1 cellular context compared by ENCODE assay signal in genomic region chr7:96322373-96322695, GRCh38.
A peak's percentile ranks its signal among the peaks of the same experiment; 100 is the strongest.
TF ChIP-seq lines count a peak whose summit lies in the region.

No MANE protein-coding gene starts in this region.

TF ChIP-seq in HepG2, 621 proteins besides CTCF, POLR2A, EP300 and RAD21 (continued from another document and continues in another):
- TF ChIP-seq ZNF296 (CRISPR knock-in tag; conservative IDR thresholded peaks at IDR 0.05) (no peak), HMGXB4 (CRISPR knock-in tag; IDR thresholded peaks at IDR 0.05; ENCODE audit: borderline replicate concordance in 1 of 2, low read depth in 1 of 2) (no peak), POGK (CRISPR knock-in tag; conservative IDR thresholded peaks at IDR 0.05) (no peak), SIN3A (IDR thresholded peaks at IDR 0.05; ENCODE audit: borderline replicate concordance, low read depth, low read length) (no peak), PAXIP1 (CRISPR knock-in tag; conservative IDR thresholded peaks at IDR 0.05) (peak; percentile 43), THAP8 (CRISPR knock-in tag; IDR thresholded peaks at IDR 0.05; ENCODE audit: borderline replicate concordance) (no peak), ZBTB2 (CRISPR knock-in tag; IDR thresholded peaks at IDR 0.05; ENCODE audit: low read depth) (0 out of 2 replicates have a peak, but pooled peaks have one; percentile 1), ZBTB33 (CRISPR knock-in tag; IDR thresholded peaks at IDR 0.05) (no peak), KDM4B (CRISPR knock-in tag; IDR thresholded peaks at IDR 0.05) (no peak), KLF16 (CRISPR knock-in tag; IDR thresholded peaks at IDR 0.05) (0 out of 4 replicates have a peak, but pooled peaks of 1 of the 2 experiments have one; percentile 12), MATR3 (CRISPR knock-in tag; IDR thresholded peaks at IDR 0.05) (no peak), ZSCAN25 (CRISPR knock-in tag; IDR thresholded peaks at IDR 0.05) (no peak), RBM39 (IDR thresholded peaks at IDR 0.05; ENCODE audit: low read depth, low read length, poor library complexity, severe bottlenecking) (no peak), DPF2 (CRISPR knock-in tag; IDR thresholded peaks at IDR 0.05; ENCODE audit: borderline replicate concordance, low read depth) (no peak), SP1 (IDR thresholded peaks at IDR 0.05) (no peak), SP1 (CRISPR knock-in tag; IDR thresholded peaks at IDR 0.05) (no peak), USF2 (IDR thresholded peaks at IDR 0.05; ENCODE audit: low read depth, low read length) (no peak), USF2 (CRISPR knock-in tag; IDR thresholded peaks at IDR 0.05; ENCODE audit: borderline replicate concordance) (peak; percentile 68; the same call in 1 of the 2 replicates), FOXC1 (CRISPR knock-in tag; IDR thresholded peaks at IDR 0.05; ENCODE audit: borderline replicate concordance) (no peak), SALL1 (CRISPR knock-in tag; IDR thresholded peaks at IDR 0.05) (peak; percentile 4; the same call in 1 of the 2 replicates), ZNF362 (CRISPR knock-in tag; IDR thresholded peaks at IDR 0.05; ENCODE audit: borderline replicate concordance) (no peak), GMEB2 (CRISPR knock-in tag; IDR thresholded peaks at IDR 0.05; ENCODE audit: low read depth) (no peak), HMG20A (CRISPR knock-in tag; IDR thresholded peaks at IDR 0.05; ENCODE audit: borderline replicate concordance) (no peak), ZFP36 (IDR thresholded peaks at IDR 0.05; ENCODE audit: borderline replicate concordance, low read depth, low read length, partially characterized antibody) (no peak), PHF5A (CRISPR knock-in tag; IDR thresholded peaks at IDR 0.05; ENCODE audit: low read depth, unreplicated experiment) (no peak), PRDM10 (CRISPR knock-in tag; IDR thresholded peaks at IDR 0.05; ENCODE audit: low read depth) (no peak), ATF6 (CRISPR knock-in tag; conservative IDR thresholded peaks at IDR 0.05) (no peak)
